In the genomic region with DNA sequence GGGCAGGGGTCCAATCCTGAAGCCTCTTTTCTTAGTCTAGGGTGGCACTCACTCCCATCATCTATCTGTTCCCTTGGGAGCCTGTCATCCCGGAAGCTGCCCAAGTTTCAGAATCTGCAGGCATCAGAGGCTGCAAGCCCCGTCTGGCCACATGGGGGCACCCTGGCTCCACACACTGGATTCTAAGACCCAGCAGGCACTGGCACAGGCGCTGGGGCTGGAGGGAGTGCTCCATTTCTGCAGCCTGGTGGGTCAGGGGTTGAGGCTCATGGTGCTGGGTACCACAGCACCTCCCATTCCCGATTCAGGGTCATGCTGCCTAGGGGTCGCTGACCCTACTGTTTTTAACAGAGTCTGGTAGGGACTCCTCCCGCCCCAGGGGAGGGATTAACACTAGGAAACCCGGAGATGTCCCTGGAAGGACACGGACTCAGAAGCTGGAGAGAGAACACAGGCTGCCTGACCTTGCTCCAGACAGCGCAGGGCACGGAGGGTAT, we compare ENCODE assay signal across 8 cellular contexts.
A peak's percentile ranks its signal among the peaks of the same experiment; 100 is the strongest.
DNase-seq lines count a peak whose midpoint lies in the region; ATAC-seq and TF ChIP-seq lines count a peak whose summit lies in the region.

No MANE protein-coding gene starts in this region.

- no peaks in the 10 kb centered on the region for H3K27me3 ChIP-seq in HCT116 (ENCODE audit: insufficient read depth, low read length)

- TF ChIP-seq CTCF in HCT116 (IDR thresholded peaks at IDR 0.05 in 2 of 3, conservative IDR thresholded peaks at IDR 0.05 in 1 of 3; ENCODE audit: borderline replicate concordance in 1 of 3, insufficient read depth in 1 of 3, low read depth in 2 of 3, low read length in 2 of 3) = peak in 2 of 3 experiments; percentile 59; a peak in 4 of 6 replicates

- peak; percentile 19; the same call in 1 of the 2 replicates for TF ChIP-seq RAD21 in HCT116 (IDR thresholded peaks at IDR 0.05; ENCODE audit: low read depth)

- H3K4me2 ChIP-seq in HCT116 (ENCODE audit: low read length) = no peak overlapping the region

- no peak overlapping the region for H2AFZ ChIP-seq in HCT116 (ENCODE audit: low read depth, low read length, poor library complexity, severe bottlenecking)

- RAD21 ChIA-PET in HCT116 (lab: Charles Lee; ENCODE audit: low non-redundant PET in 1 of 2, low total read pairs in 2 of 2, uncharacterized antibody in 2 of 2, unreplicated experiment in 2 of 2) = no interaction called here

- no TSS peak for BruUV-seq in HCT116 (replicated peaks; lab: Mats Ljungman, UMichigan)

- no peaks in the 10 kb centered on the region for H4K20me1 ChIP-seq in HCT116 (ENCODE audit: insufficient read depth)

- CTCF ChIA-PET in HCT116 (lab: Charles Lee) = no interaction called here

- TF ChIP-seq POLR2A in HCT116 (IDR thresholded peaks at IDR 0.05; ENCODE audit: borderline replicate concordance, extremely low read depth, insufficient read depth, insufficient read length) = no peak

- H3K9me2 ChIP-seq in HCT116 (ENCODE audit: insufficient read depth) = no peaks in the 10 kb centered on the region

- H3K79me2 ChIP-seq in HCT116 (ENCODE audit: insufficient read depth, low read length) = no peaks in the 10 kb centered on the region

- H3K36me3 ChIP-seq in HCT116 (ENCODE audit: control insufficient read depth in 1 of 2, insufficient read depth in 2 of 2, low read length in 2 of 2) = no peaks in the 10 kb centered on the region

- ATAC-seq in HCT116 = peak; percentile 63
- no peak for ATAC-seq in GM19467 (IDR thresholded peaks at IDR 0.05; ENCODE audit: unreplicated experiment)

- H3K9ac ChIP-seq in HCT116 (ENCODE audit: low read length) = no peak overlapping the region

- DNase-seq in DMS53 (lab: John Stamatoyannopoulos, UW) (peak; percentile 72), HCT116 (ENCODE audit: low read depth, low spot score) (peak; percentile 0), NCI-H446 (lab: John Stamatoyannopoulos, UW) (peak; percentile 10 to 61), epidermal melanocyte (ENCODE audit: insufficient read length, low spot score) (peak; percentile 38), mesenteric fat pad (ENCODE audit: low spot score) (peak; percentile 91)
- peak; percentile 71 to 75 for DNase-seq in activated CD4-positive, alpha-beta T cell treated with anti-CD3 and anti-CD28 coated beads, Interleukin-2, amount 50 U/mL, for 48 hours
- DNase-seq in stimulated activated CD8-positive, alpha-beta memory T cell treated with anti-CD3 and anti-CD28 coated beads, Interleukin-2, amount 100 ng/mL, for 48 hours (ENCODE audit: low read depth in 2 of 2) = peak; percentile 27 to 54

- no peaks in the 10 kb centered on the region for H3K4me1 ChIP-seq in HCT116 (ENCODE audit: control insufficient read depth in 1 of 2, insufficient read depth in 2 of 2, low read length in 2 of 2)

- H3K27ac ChIP-seq in HCT116 (ENCODE audit: low read depth, low read length) = no peak overlapping the region

- no peak overlapping the region for H3K4me3 ChIP-seq in HCT116 (replicated peaks in 1 of 2; ENCODE audit: low read depth in 1 of 2, low read length in 2 of 2)

- POLR2A ChIA-PET in HCT116 (lab: Charles Lee) = no interaction called here

- peaks cover 0 to 14% of the 10 kb centered on the region in 2 experiments; a peak in 1 of 4 replicates for H3K9me3 ChIP-seq in HCT116 (ENCODE audit: control insufficient read depth in 1 of 2, insufficient read depth in 1 of 2, low read depth in 1 of 2, low read length in 2 of 2)

- intact Hi-C loops in HCT116 (cut with micrococcal nuclease) = loop anchor here (5.0 kb wide), 2 partner anchors 1720 to 1930 kb away; no protein-coding TSS in a partner anchor

TF ChIP-seq in HCT116, 20 proteins besides CTCF, POLR2A, EP300 and RAD21:
- TF ChIP-seq, protein P1, sequence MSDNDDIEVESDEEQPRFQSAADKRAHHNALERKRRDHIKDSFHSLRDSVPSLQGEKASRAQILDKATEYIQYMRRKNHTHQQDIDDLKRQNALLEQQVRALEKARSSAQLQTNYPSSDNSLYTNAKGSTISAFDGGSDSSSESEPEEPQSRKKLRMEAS (IDR thresholded peaks at IDR 0.05) = no peak
- TF ChIP-seq EZH2phosphoT487 (IDR thresholded peaks at IDR 0.05; ENCODE audit: borderline replicate concordance) = no peak
- TF ChIP-seq YY1 (IDR thresholded peaks at IDR 0.05; ENCODE audit: extremely low read depth, insufficient replicate concordance, low read depth, low read length) = no peak
- no peak for TF ChIP-seq CBX3 (IDR thresholded peaks at IDR 0.05; ENCODE audit: low read depth)
- no peak for TF ChIP-seq SP1 (IDR thresholded peaks at IDR 0.05; ENCODE audit: low read depth)
- TF ChIP-seq POLR2AphosphoS5 (IDR thresholded peaks at IDR 0.05; ENCODE audit: low read depth, low read length) = no peak
- TF ChIP-seq EGR1 (IDR thresholded peaks at IDR 0.05; ENCODE audit: low read depth) = no peak
- TF ChIP-seq, protein P2, sequence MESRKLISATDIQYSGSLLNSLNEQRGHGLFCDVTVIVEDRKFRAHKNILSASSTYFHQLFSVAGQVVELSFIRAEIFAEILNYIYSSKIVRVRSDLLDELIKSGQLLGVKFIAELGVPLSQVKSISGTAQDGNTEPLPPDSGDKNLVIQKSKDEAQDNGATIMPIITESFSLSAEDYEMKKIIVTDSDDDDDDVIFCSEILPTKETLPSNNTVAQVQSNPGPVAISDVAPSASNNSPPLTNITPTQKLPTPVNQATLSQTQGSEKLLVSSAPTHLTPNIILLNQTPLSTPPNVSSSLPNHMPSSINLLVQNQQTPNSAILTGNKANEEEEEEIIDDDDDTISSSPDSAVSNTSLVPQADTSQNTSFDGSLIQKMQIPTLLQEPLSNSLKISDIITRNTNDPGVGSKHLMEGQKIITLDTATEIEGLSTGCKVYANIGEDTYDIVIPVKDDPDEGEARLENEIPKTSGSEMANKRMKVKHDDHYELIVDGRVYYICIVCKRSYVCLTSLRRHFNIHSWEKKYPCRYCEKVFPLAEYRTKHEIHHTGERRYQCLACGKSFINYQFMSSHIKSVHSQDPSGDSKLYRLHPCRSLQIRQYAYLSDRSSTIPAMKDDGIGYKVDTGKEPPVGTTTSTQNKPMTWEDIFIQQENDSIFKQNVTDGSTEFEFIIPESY (IDR thresholded peaks at IDR 0.05; ENCODE audit: extremely low read depth, insufficient replicate concordance, low read length) = no peak
- TF ChIP-seq ELF1 (IDR thresholded peaks at IDR 0.05; ENCODE audit: borderline replicate concordance, low read depth) = no peak
- TF ChIP-seq TCF7L2 (IDR thresholded peaks at IDR 0.05; ENCODE audit: borderline replicate concordance, extremely low read depth, insufficient read depth, insufficient read length) = no peak
- no peak for TF ChIP-seq JUND (IDR thresholded peaks at IDR 0.05)
- no peak for TF ChIP-seq EZH2 (IDR thresholded peaks at IDR 0.05)
- TF ChIP-seq ZFX (IDR thresholded peaks at IDR 0.05) = no peak
- TF ChIP-seq SIN3A (IDR thresholded peaks at IDR 0.05; ENCODE audit: low read depth) = no peak
- no peak for TF ChIP-seq CEBPB (IDR thresholded peaks at IDR 0.05; ENCODE audit: low read depth)
- TF ChIP-seq, protein P3, sequence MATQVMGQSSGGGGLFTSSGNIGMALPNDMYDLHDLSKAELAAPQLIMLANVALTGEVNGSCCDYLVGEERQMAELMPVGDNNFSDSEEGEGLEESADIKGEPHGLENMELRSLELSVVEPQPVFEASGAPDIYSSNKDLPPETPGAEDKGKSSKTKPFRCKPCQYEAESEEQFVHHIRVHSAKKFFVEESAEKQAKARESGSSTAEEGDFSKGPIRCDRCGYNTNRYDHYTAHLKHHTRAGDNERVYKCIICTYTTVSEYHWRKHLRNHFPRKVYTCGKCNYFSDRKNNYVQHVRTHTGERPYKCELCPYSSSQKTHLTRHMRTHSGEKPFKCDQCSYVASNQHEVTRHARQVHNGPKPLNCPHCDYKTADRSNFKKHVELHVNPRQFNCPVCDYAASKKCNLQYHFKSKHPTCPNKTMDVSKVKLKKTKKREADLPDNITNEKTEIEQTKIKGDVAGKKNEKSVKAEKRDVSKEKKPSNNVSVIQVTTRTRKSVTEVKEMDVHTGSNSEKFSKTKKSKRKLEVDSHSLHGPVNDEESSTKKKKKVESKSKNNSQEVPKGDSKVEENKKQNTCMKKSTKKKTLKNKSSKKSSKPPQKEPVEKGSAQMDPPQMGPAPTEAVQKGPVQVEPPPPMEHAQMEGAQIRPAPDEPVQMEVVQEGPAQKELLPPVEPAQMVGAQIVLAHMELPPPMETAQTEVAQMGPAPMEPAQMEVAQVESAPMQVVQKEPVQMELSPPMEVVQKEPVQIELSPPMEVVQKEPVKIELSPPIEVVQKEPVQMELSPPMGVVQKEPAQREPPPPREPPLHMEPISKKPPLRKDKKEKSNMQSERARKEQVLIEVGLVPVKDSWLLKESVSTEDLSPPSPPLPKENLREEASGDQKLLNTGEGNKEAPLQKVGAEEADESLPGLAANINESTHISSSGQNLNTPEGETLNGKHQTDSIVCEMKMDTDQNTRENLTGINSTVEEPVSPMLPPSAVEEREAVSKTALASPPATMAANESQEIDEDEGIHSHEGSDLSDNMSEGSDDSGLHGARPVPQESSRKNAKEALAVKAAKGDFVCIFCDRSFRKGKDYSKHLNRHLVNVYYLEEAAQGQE (IDR thresholded peaks at IDR 0.05; ENCODE audit: low read depth) = no peak
- TF ChIP-seq FOSL1 (IDR thresholded peaks at IDR 0.05; ENCODE audit: low read depth) = no peak
- no peak for TF ChIP-seq SRF (IDR thresholded peaks at IDR 0.05; ENCODE audit: low read depth)
- TF ChIP-seq ZNF274 (IDR thresholded peaks at IDR 0.05; ENCODE audit: low read depth, low read length) = no peak
- TF ChIP-seq, protein P4, sequence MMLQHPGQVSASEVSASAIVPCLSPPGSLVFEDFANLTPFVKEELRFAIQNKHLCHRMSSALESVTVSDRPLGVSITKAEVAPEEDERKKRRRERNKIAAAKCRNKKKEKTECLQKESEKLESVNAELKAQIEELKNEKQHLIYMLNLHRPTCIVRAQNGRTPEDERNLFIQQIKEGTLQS (IDR thresholded peaks at IDR 0.05) = no peak

Comparison
In these comparisons a context has a peak if more than half of its experiments do, and no peak if none do; other contexts are left out.
1. DNase-seq: peak in every context shown above with its lines; median percentile 91 in mesenteric fat pad; 73 in activated CD4-positive, alpha-beta T cell treated with anti-CD3 and anti-CD28 coated beads, Interleukin-2, amount 50 U/mL, for 48 hours; 72 in DMS53; 40 in stimulated activated CD8-positive, alpha-beta memory T cell treated with anti-CD3 and anti-CD28 coated beads, Interleukin-2, amount 100 ng/mL, for 48 hours; 38 in epidermal melanocyte; 36 in NCI-H446; 0 in HCT116.